ENCODE assay signal across 8 cellular contexts in the genomic region with DNA sequence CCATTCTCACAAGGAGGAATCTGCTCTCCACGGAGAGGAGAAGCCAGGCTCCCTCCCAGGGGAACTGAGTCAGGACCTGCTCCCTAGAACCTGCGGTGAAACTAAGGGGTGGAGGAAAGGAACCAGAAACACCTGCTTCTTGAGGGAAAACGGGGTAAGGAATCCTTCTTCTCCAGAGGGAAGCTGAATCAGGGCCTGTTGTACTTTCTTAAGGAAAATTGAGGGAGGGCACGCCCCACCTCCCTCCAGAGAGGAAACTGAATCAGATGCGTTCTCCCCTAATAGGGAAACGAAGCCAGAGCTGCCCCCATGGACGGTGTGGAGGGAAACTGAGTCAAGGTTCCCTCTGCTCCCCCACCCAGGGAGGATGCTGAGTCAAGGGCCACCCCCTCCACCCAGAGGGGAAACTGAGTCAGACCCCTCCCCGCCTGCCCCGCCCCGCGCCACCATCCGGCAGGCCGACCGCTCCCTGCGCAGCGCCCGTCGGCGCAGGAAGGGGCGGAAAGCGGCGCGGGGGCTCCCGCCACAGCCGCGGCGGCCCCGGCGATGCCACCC. TPM values are rescaled to one million over a fixed set of nuclear protein-coding genes. Genes with fewer than 3 reads are reported as not detected.
DNase-seq lines count a peak whose midpoint lies in the region; ATAC-seq and TF ChIP-seq lines count a peak whose summit lies in the region.

No MANE protein-coding gene starts in this region.

- H3K79me2 ChIP-seq in mammary epithelial cell (ENCODE audit: insufficient read depth, low read length) = peaks cover 47% of the 10 kb centered on the region

- dilution Hi-C loops in mammary epithelial cell (cut with HindIII; ENCODE audit: low sequenced_read_pairs) = no loop called here

- in situ Hi-C loops in mammary epithelial cell (cut with MboI; ENCODE audit: low sequenced_read_pairs in 2 of 2) = no loop called here

- CTCF ChIA-PET in mammary epithelial cell (lab: Charles Lee; ENCODE audit: low non-redundant PET) = interaction anchor here (0.5 kb wide), 1 partner anchor 14 kb away, joined by 3 read pairs; no protein-coding TSS in a partner anchor

- H3K4me1 ChIP-seq in mammary epithelial cell (ENCODE audit: insufficient read depth, low read length) (peaks cover 17% of the 10 kb centered on the region), mucosa of rectum (ENCODE audit: control insufficient read depth in 2 of 2, insufficient read depth in 2 of 2, low read length in 2 of 2) (peaks cover 14 to 17% of the 10 kb centered on the region in 2 donors)

- peak overlapping the region; percentile 90 for H2AFZ ChIP-seq in mammary epithelial cell (ENCODE audit: low read depth, low read length)

- H3K27me3 ChIP-seq in mammary epithelial cell (ENCODE audit: insufficient read depth, low read length) (no peaks in the 10 kb centered on the region), mucosa of rectum (ENCODE audit: control insufficient read depth in 2 of 2, insufficient read depth in 2 of 2, low read length in 2 of 2) (no peaks in the 10 kb centered on the region)

- H3K27ac ChIP-seq in mammary epithelial cell (ENCODE audit: insufficient read depth, low read depth, low read length) = peak overlapping the region; percentile 74
- H3K27ac ChIP-seq in mucosa of rectum (ENCODE audit: low read depth in 2 of 2, low read length in 2 of 2) = peak overlapping the region; percentile 93 to 96

- TF ChIP-seq CTCF in GM12865 (IDR thresholded peaks at IDR 0.05; ENCODE audit: insufficient read depth, low read depth, low read length, missing control alignments) (no peak), mammary epithelial cell (conservative IDR thresholded peaks at IDR 0.05 in 1 of 2, IDR thresholded peaks at IDR 0.05 in 1 of 2; ENCODE audit: extremely low read depth in 1 of 2, insufficient read depth in 1 of 2, low read depth in 1 of 2, low read length in 2 of 2) (no peak)

- 4% methylated on average over 9 of the region's 29 CpGs for WGBS in mammary epithelial cell (ENCODE audit: low coverage, missing lambda C conversion rate)

- H3K36me3 ChIP-seq in mammary epithelial cell (ENCODE audit: insufficient read depth, low read length) = peaks cover 7% of the 10 kb centered on the region
- peaks cover 36 to 37% of the 10 kb centered on the region in 2 donors for H3K36me3 ChIP-seq in mucosa of rectum (ENCODE audit: control insufficient read depth in 2 of 2, insufficient read depth in 2 of 2, low read length in 2 of 2)

- BruUV-seq in mammary epithelial cell (replicated peaks; lab: Mats Ljungman, UMichigan) = TSS peak; percentile 70

- peak; percentile 14 for ATAC-seq in HG03521 (IDR thresholded peaks at IDR 0.05; ENCODE audit: unreplicated experiment)
- ATAC-seq in HG03039 (IDR thresholded peaks at IDR 0.05; ENCODE audit: unreplicated experiment) = no peak

- H3K4me3 ChIP-seq in GM12865 (ENCODE audit: low read depth, low read length) = peak overlapping the region; percentile 95
- H3K4me3 ChIP-seq in mammary epithelial cell (replicated peaks in 1 of 3; ENCODE audit: insufficient read depth in 1 of 3, low read depth in 2 of 3, low read length in 3 of 3) = peak overlapping the region; percentile 83 to 94 (median 86)
- H3K4me3 ChIP-seq in mucosa of rectum (ENCODE audit: low read length in 2 of 2) = peak overlapping the region; percentile 86 to 95

- H3K9ac ChIP-seq in mammary epithelial cell (ENCODE audit: insufficient read depth, low read length) (peak overlapping the region; percentile 85), mucosa of rectum (ENCODE audit: low read depth in 1 of 2, low read length in 2 of 2) (peak overlapping the region; percentile 95 to 99)

- H3K9me3 ChIP-seq in mammary epithelial cell (replicated peaks; ENCODE audit: insufficient read depth, low read length) = no peaks in the 10 kb centered on the region
- H3K9me3 ChIP-seq in mucosa of rectum (ENCODE audit: control insufficient read depth in 2 of 2, low read length in 2 of 2) = no peaks in the 10 kb centered on the region

- no peaks in the 10 kb centered on the region for H4K20me1 ChIP-seq in mammary epithelial cell (ENCODE audit: insufficient read depth, low read length)

- H3K4me2 ChIP-seq in mammary epithelial cell (ENCODE audit: insufficient read depth, low read depth, low read length) = peak overlapping the region; percentile 91

- DNase-seq in GM12865 (ENCODE audit: low read depth) (no peak), mammary epithelial cell (peak; percentile 17), DMS 273 treated with DMSO at 0.1 percent for 48 hours (lab: John Stamatoyannopoulos, UW) (no peak), Ammon's horn (ENCODE audit: low spot score) (no peak)
- no peak for DNase-seq in stimulated activated CD4-positive, alpha-beta T cell treated with anti-CD3 and anti-CD28 coated beads, Interleukin-4, amount 100 ng/mL, for 24 hours

- intact Hi-C loops in mammary epithelial cell (cut with micrococcal nuclease) = loop anchor here (1.0 to 5.0 kb wide), 4 partner anchors 9 to 255 kb away; partner anchors contain the start of genes C11orf68, DRAP1, FAM89B and MAP3K11

RNA-seq across cellular contexts. Expression of gene RELA, which starts 0.4 kb away (rescaled TPM):
- 10 to 100 TPM; 23.7 to 79.0 TPM for total RNA-seq in mammary epithelial cell
- 33.5 TPM for polyA plus RNA-seq in mammary epithelial cell
- polyA minus RNA-seq in mammary epithelial cell = 61.3 TPM

RNA-seq across cellular contexts. Expression of gene SIPA1, which starts 24.4 kb away (rescaled TPM):
- 10 to 100 TPM; 13.2 to 16.1 TPM for total RNA-seq in mammary epithelial cell
- polyA plus RNA-seq in mammary epithelial cell = 7.5 TPM
- 18.7 TPM for polyA minus RNA-seq in mammary epithelial cell

RNA-seq across cellular contexts. Expression of gene PCNX3, which starts 46.7 kb away (rescaled TPM):
- total RNA-seq in mammary epithelial cell = 10 to 100 TPM; 29.7 to 46.8 TPM
- polyA plus RNA-seq in mammary epithelial cell = 24.6 TPM
- polyA minus RNA-seq in mammary epithelial cell = 53.5 TPM

RNA-seq across cellular contexts. Expression of gene MAP3K11, which starts 48.3 kb away (rescaled TPM):
- total RNA-seq in mammary epithelial cell = 10 to 100 TPM; 29.2 to 52.8 TPM
- 22.6 TPM for polyA plus RNA-seq in mammary epithelial cell
- 46.9 TPM for polyA minus RNA-seq in mammary epithelial cell

RNA-seq across cellular contexts. Expression of gene KAT5, which starts 49.7 kb away (rescaled TPM):
- total RNA-seq in mammary epithelial cell = 10 to 100 TPM; 26.5 to 49.9 TPM
- 23.8 TPM for polyA plus RNA-seq in mammary epithelial cell
- 38.2 TPM for polyA minus RNA-seq in mammary epithelial cell
